1 cellular context compared by ENCODE assay signal in genomic region chr10:110399163-110400094, GRCh38.
TF ChIP-seq lines count a peak whose summit lies in the region.

No MANE protein-coding gene starts in this region.

TF ChIP-seq in SK-N-SH, 30 proteins besides CTCF, POLR2A, EP300 and RAD21 (continued from another document):
- TF ChIP-seq FOXJ3 (CRISPR knock-in tag; IDR thresholded peaks at IDR 0.05) (no peak), SMC3 (IDR thresholded peaks at IDR 0.05; ENCODE audit: low read depth, low read length) (no peak), EZH2phosphoT487 (IDR thresholded peaks at IDR 0.05; ENCODE audit: borderline replicate concordance, low read depth) (no peak), TEAD4 (IDR thresholded peaks at IDR 0.05; ENCODE audit: borderline replicate concordance, insufficient read depth) (peak; percentile 96), GABPA (IDR thresholded peaks at IDR 0.05; ENCODE audit: low read depth) (peak; percentile 62), IRF3 (IDR thresholded peaks at IDR 0.05; ENCODE audit: low read depth, low read length) (no peak), JUND (IDR thresholded peaks at IDR 0.05) (peak; percentile 93), FOSL2 (IDR thresholded peaks at IDR 0.05; ENCODE audit: borderline replicate concordance, low read depth) (peak; percentile 93), MAX (IDR thresholded peaks at IDR 0.05; ENCODE audit: low read depth) (peak; percentile 58), RFX5 (IDR thresholded peaks at IDR 0.05; ENCODE audit: low read length) (no peak), POLR2AphosphoS5 (IDR thresholded peaks at IDR 0.05; ENCODE audit: low read depth, low read length) (peak; percentile 54; the same call in 1 of the 2 replicates), NRF1 (IDR thresholded peaks at IDR 0.05; ENCODE audit: low read depth, low read length) (no peak), RCOR1 (IDR thresholded peaks at IDR 0.05; ENCODE audit: low read length) (no peak), RXRA (IDR thresholded peaks at IDR 0.05; ENCODE audit: borderline replicate concordance, low read depth) (peak; percentile 74; the same call in 1 of the 2 replicates), FOXM1 (IDR thresholded peaks at IDR 0.05; ENCODE audit: low read depth) (no peak)
- TF ChIP-seq, protein P1, sequence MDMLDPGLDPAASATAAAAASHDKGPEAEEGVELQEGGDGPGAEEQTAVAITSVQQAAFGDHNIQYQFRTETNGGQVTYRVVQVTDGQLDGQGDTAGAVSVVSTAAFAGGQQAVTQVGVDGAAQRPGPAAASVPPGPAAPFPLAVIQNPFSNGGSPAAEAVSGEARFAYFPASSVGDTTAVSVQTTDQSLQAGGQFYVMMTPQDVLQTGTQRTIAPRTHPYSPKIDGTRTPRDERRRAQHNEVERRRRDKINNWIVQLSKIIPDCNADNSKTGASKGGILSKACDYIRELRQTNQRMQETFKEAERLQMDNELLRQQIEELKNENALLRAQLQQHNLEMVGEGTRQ (IDR thresholded peaks at IDR 0.05; ENCODE audit: borderline replicate concordance, low read depth, low read length), result no peak
TF ChIP-seq in SK-N-SH: peak in this region for 14.
